1 cellular context compared by ENCODE assay signal in genomic region chr2:42141687-42142475, GRCh38.
A peak's percentile ranks its signal among the peaks of the same experiment; 100 is the strongest.
TF ChIP-seq lines count a peak whose summit lies in the region.

No MANE protein-coding gene starts in this region.

TF ChIP-seq in K562, 482 proteins besides CTCF, POLR2A, EP300 and RAD21 (continued from another document and continues in another):
- no peak for TF ChIP-seq SRSF1 (IDR thresholded peaks at IDR 0.05; ENCODE audit: low read depth, low read length)
- TF ChIP-seq FOXJ3 (CRISPR knock-in tag; IDR thresholded peaks at IDR 0.05), result no peak
- TF ChIP-seq ZFP1 (CRISPR knock-in tag; IDR thresholded peaks at IDR 0.05), result no peak
- TF ChIP-seq U2AF2 (optimal IDR thresholded peaks at IDR 0.05; ENCODE audit: low read depth, low read length), result no peak
- TF ChIP-seq SIN3B (IDR thresholded peaks at IDR 0.05; ENCODE audit: low read depth), result no peak
- TF ChIP-seq SIRT6 (IDR thresholded peaks at IDR 0.05; ENCODE audit: low read depth, low read length), result no peak
- TF ChIP-seq POLR2G (IDR thresholded peaks at IDR 0.05; ENCODE audit: low read depth, low read length), result no peak
- no peak for TF ChIP-seq ZNF740 (CRISPR knock-in tag; IDR thresholded peaks at IDR 0.05)
- no peak for TF ChIP-seq ZNF740 (tag; IDR thresholded peaks at IDR 0.05)
- TF ChIP-seq ZNF212 (CRISPR knock-in tag; IDR thresholded peaks at IDR 0.05), result no peak
- 0 out of 2 replicates have a peak, but pooled peaks have one; percentile 21 for TF ChIP-seq ARID3A (IDR thresholded peaks at IDR 0.05; ENCODE audit: borderline replicate concordance, low read depth, low read length)
- TF ChIP-seq DMBX1 (CRISPR knock-in tag; IDR thresholded peaks at IDR 0.05; ENCODE audit: borderline replicate concordance), result no peak
- TF ChIP-seq THRAP3 (IDR thresholded peaks at IDR 0.05; ENCODE audit: borderline replicate concordance), result no peak
- TF ChIP-seq MED1 (CRISPR knock-in tag; IDR thresholded peaks at IDR 0.05; ENCODE audit: borderline replicate concordance), result no peak
- no peak for TF ChIP-seq FOXA1 (IDR thresholded peaks at IDR 0.05; ENCODE audit: borderline replicate concordance)
- TF ChIP-seq BRD4 (IDR thresholded peaks at IDR 0.05), result no peak
- no peak for TF ChIP-seq THAP12 (CRISPR knock-in tag; IDR thresholded peaks at IDR 0.05)
- no peak for TF ChIP-seq THAP7 (CRISPR knock-in tag; IDR thresholded peaks at IDR 0.05)
- no peak for TF ChIP-seq SNRNP70 (optimal IDR thresholded peaks at IDR 0.05; ENCODE audit: low read depth, low read length)
- peak in 1 of 3 experiments; percentile 32 for TF ChIP-seq YY1 (IDR thresholded peaks at IDR 0.05; ENCODE audit: borderline replicate concordance in 1 of 3, control insufficient read depth in 1 of 3, extremely low read depth in 1 of 3, insufficient read depth in 3 of 3, insufficient read length in 1 of 3, insufficient replicate concordance in 2 of 3, low read depth in 1 of 3, low read length in 2 of 3)
- peak; percentile 87 for TF ChIP-seq MAFK (IDR thresholded peaks at IDR 0.05; ENCODE audit: low read length)
- peak; percentile 28; the same call in 1 of the 2 replicates for TF ChIP-seq PHF8 (IDR thresholded peaks at IDR 0.05; ENCODE audit: borderline replicate concordance, low read length)
- TF ChIP-seq ZNF830 (CRISPR knock-in tag; IDR thresholded peaks at IDR 0.05), result no peak
- TF ChIP-seq FOXO4 (CRISPR knock-in tag; IDR thresholded peaks at IDR 0.05), result no peak
- TF ChIP-seq ZNF407 (IDR thresholded peaks at IDR 0.05; ENCODE audit: low read depth), result no peak
- no peak for TF ChIP-seq ZBTB8A (IDR thresholded peaks at IDR 0.05; ENCODE audit: partially characterized antibody)
- TF ChIP-seq TBP (optimal IDR thresholded peaks at IDR 0.05; ENCODE audit: low read depth, low read length), result no peak
- TF ChIP-seq NFE2 (IDR thresholded peaks at IDR 0.05; ENCODE audit: low read depth), result peak; percentile 58
- no peak for TF ChIP-seq TAF1 (IDR thresholded peaks at IDR 0.05; ENCODE audit: control insufficient read depth, extremely low read depth, insufficient read depth, low read length, severe bottlenecking)
- TF ChIP-seq ZNF184 (CRISPR knock-in tag; IDR thresholded peaks at IDR 0.05), result no peak
- no peak for TF ChIP-seq USF2 (CRISPR knock-in tag; IDR thresholded peaks at IDR 0.05)
- TF ChIP-seq MCM3 (IDR thresholded peaks at IDR 0.05), result no peak
- no peak for TF ChIP-seq HMBOX1 (IDR thresholded peaks at IDR 0.05)
- no peak for TF ChIP-seq ZNF699 (CRISPR knock-in tag; IDR thresholded peaks at IDR 0.05; ENCODE audit: insufficient replicate concordance)
- no peak for TF ChIP-seq ZNF174 (CRISPR knock-in tag; IDR thresholded peaks at IDR 0.05)
- no peak for TF ChIP-seq PHF21A (IDR thresholded peaks at IDR 0.05; ENCODE audit: borderline replicate concordance, low read depth)
- TF ChIP-seq NONO (IDR thresholded peaks at IDR 0.05; ENCODE audit: low read depth in 2 of 2, low read length in 1 of 2), result no peak
- TF ChIP-seq ID3 (CRISPR knock-in tag; IDR thresholded peaks at IDR 0.05), result no peak
- no peak for TF ChIP-seq ID3 (tag; IDR thresholded peaks at IDR 0.05)
- TF ChIP-seq ZNF133 (CRISPR knock-in tag; IDR thresholded peaks at IDR 0.05), result no peak
- no peak for TF ChIP-seq CREB3 (tag; conservative IDR thresholded peaks at IDR 0.05; ENCODE audit: low read depth)
- no peak for TF ChIP-seq ELF1 (tag; IDR thresholded peaks at IDR 0.05)
- no peak for TF ChIP-seq NFE2L1 (tag; IDR thresholded peaks at IDR 0.05; ENCODE audit: borderline replicate concordance, low read depth)
- no peak for TF ChIP-seq U2AF1 (optimal IDR thresholded peaks at IDR 0.05; ENCODE audit: low read depth, low read length)
- no peak for TF ChIP-seq MAX (CRISPR knock-in tag; IDR thresholded peaks at IDR 0.05)
